ENCODE assay signal across 27 cellular contexts in the genomic region with DNA sequence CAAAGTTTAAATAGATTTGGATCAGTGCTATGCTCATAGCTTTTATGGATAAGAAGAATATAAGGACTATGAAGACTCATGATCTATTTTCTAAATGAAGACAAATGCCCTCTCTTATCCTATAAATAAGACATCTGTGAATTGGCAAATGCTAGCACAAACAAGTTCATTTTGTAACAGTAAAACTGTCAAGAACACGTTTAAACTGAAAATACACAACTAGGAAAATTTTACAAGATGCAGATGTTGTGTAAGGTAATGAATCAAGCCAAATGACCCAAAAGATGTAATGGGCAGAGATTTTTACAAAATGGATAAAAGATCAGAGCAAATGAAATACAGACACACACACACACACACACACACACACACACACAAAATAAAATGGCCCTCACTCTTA.
"Had no signal": no experiment of that assay in that cellular context is flagged by ENCODE, and none has a peak within 500 bp of the region (broad histone marks: within the 10 kb centered on the region; RNA-seq: fewer than 3 reads in every experiment).

No MANE protein-coding gene starts in this region.

- FAIRE-seq: islet of Langerhans, kidney, pancreas had no signal

- H3K27ac ChIP-seq: left ventricle myocardium inferior, pancreas, skin epidermis, stomach, testis, thyroid gland, transverse colon, upper lobe of left lung had no signal

- H3K36me3 ChIP-seq: left ventricle myocardium inferior, pancreas, prostate gland, stomach, thyroid gland, transverse colon, upper lobe of left lung had no signal

- H3K4me3 ChIP-seq: left ventricle myocardium inferior, mucosa of descending colon, pancreas, prostate gland, skin epidermis, stomach, testis, thyroid gland, transverse colon, upper lobe of left lung had no signal

- H3K27me3 ChIP-seq: stomach, testis, thyroid gland, transverse colon, upper lobe of left lung had no signal

- H3K9me3 ChIP-seq: pancreas, prostate gland, testis, thyroid gland, transverse colon, upper lobe of left lung had no signal

- DNase-seq: hypothalamus; immature natural killer cell; kidney; left colon; left ventricle myocardium inferior; midbrain; mucosa of descending colon; naive thymus-derived CD4-positive, alpha-beta T cell; nucleus accumbens; pancreas; posterior cingulate gyrus; retina; right cardiac atrium; stimulated activated CD4-positive, alpha-beta T cell treated with anti-CD3 and anti-CD28 coated beads, Interleukin-12 subunit alpha, Interleukin-12 subunit beta, amount 100 ng/mL, for 4 hours; stimulated activated CD4-positive, alpha-beta T cell treated with anti-CD3 and anti-CD28 coated beads, Interleukin-15, amount 100 ng/mL, for 24 hours; stimulated activated CD4-positive, alpha-beta T cell treated with anti-CD3 and anti-CD28 coated beads, Interleukin-2, amount 100 ng/mL, for 24 hours; stimulated activated CD4-positive, alpha-beta T cell treated with anti-CD3 and anti-CD28 coated beads, Interleukin-4, amount 100 ng/mL, for 1 hour; stimulated activated naive B cell treated with anti-CD40 and anti-IgM and Interleukin-4, amounts not matched to agents 10 μg/mL and 1 μg/mL and 100 μg/mL, for 72 hours; stimulated activated naive CD8-positive, alpha-beta T cell treated with anti-CD3 and anti-CD28 coated beads, Interleukin-15, Interleukin-2, amounts not matched to agents 100 U/mL and 50 U/mL, for 24 hours; stomach; testis; thyroid gland; transverse colon; upper lobe of left lung had no signal

- H3K4me1 ChIP-seq: left ventricle myocardium inferior, pancreas, prostate gland, stomach, thyroid gland, transverse colon, upper lobe of left lung had no signal
